In the genomic region with DNA sequence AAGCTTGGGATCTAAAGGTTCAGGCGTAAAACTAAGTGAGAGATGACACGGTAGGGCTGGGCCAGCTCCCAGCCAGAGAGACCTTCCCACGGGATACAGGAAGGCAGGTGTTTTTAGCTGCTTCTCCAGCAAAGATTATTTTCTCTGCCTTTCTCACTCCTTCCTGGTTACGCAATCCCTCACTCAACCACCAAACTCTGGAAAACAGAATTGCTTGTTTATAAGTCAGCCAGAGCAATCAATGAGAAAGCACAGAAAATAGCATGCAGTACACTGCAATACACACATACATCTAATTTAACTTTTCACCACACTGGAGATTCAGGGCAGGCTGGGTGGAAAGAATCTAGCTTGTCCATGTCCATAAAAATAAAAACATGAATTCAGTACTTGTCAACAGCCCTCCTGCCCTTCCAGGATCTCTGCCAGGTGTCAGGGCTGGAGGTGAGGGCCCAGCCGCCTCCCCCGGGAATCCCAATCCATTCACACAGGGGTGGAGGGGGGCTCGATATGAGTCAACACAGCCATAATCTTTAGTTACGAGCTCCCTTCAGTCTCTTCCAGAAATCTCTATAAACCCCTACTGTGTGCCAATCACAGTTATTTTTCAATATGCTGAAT, we compare ENCODE assay signal across 2 cellular contexts.
TF ChIP-seq lines count a peak whose summit lies in the region.

No MANE protein-coding gene starts in this region.

TF ChIP-seq in Ishikawa, 13 proteins besides CTCF, POLR2A, EP300 and RAD21:
- TF ChIP-seq CEBPB (IDR thresholded peaks at IDR 0.05), result peak; percentile 97
- no peak for TF ChIP-seq CREB1 (IDR thresholded peaks at IDR 0.05; ENCODE audit: low read depth)
TF ChIP-seq in Ishikawa: peak in this region for 1.

TF ChIP-seq in HepG2, 621 proteins besides CTCF, POLR2A, EP300 and RAD21 (continues in another document):
- TF ChIP-seq FOXO1 (CRISPR knock-in tag; IDR thresholded peaks at IDR 0.05) (peak; percentile 83; the same call in 1 of the 2 replicates), ATRX (CRISPR knock-in tag; IDR thresholded peaks at IDR 0.05; ENCODE audit: borderline replicate concordance) (no peak), RFXANK (CRISPR knock-in tag; IDR thresholded peaks at IDR 0.05) (no peak), NFIB (CRISPR knock-in tag; IDR thresholded peaks at IDR 0.05; ENCODE audit: borderline replicate concordance) (no peak), ZNF644 (CRISPR knock-in tag; IDR thresholded peaks at IDR 0.05; ENCODE audit: low read depth) (0 out of 2 replicates have a peak, but pooled peaks have one; percentile 32), ZFY (CRISPR knock-in tag; IDR thresholded peaks at IDR 0.05) (peak; percentile 19; the same call in 1 of the 2 replicates), PCBP1 (IDR thresholded peaks at IDR 0.05; ENCODE audit: borderline replicate concordance, low read depth, low read length) (no peak), ZNF788 (CRISPR knock-in tag; IDR thresholded peaks at IDR 0.05; ENCODE audit: borderline replicate concordance) (no peak), FOXA3 (CRISPR knock-in tag; IDR thresholded peaks at IDR 0.05) (peak; percentile 69; the same call in 1 of the 2 replicates), ZNF33B (CRISPR knock-in tag; IDR thresholded peaks at IDR 0.05) (0 out of 2 replicates have a peak, but pooled peaks have one; percentile 21), SOX13 (IDR thresholded peaks at IDR 0.05) (no peak), SOX13 (CRISPR knock-in tag; conservative IDR thresholded peaks at IDR 0.05 in 1 of 2, IDR thresholded peaks at IDR 0.05 in 1 of 2) (peak in 1 of 2 experiments; percentile 63; a peak in 2 of 4 replicates), MIXL1 (CRISPR knock-in tag; IDR thresholded peaks at IDR 0.05) (peak; percentile 44; the same call in 1 of the 2 replicates), POLR2G (IDR thresholded peaks at IDR 0.05; ENCODE audit: low read depth, low read length) (0 out of 2 replicates have a peak, but pooled peaks have one; percentile 26), TRIM24 (CRISPR knock-in tag; IDR thresholded peaks at IDR 0.05) (no peak), SOX6 (IDR thresholded peaks at IDR 0.05) (no peak), SOX6 (CRISPR knock-in tag; IDR thresholded peaks at IDR 0.05) (peak; percentile 67), POGZ (CRISPR knock-in tag; IDR thresholded peaks at IDR 0.05) (peak; percentile 24; the same call in 1 of the 2 replicates), PAX8 (CRISPR knock-in tag; IDR thresholded peaks at IDR 0.05; ENCODE audit: borderline replicate concordance) (no peak), ZBTB38 (CRISPR knock-in tag; IDR thresholded peaks at IDR 0.05) (no peak), ZNF136 (CRISPR knock-in tag; IDR thresholded peaks at IDR 0.05; ENCODE audit: low read depth) (no peak), ZNF749 (CRISPR knock-in tag; IDR thresholded peaks at IDR 0.05; ENCODE audit: borderline replicate concordance) (no peak), ZNF7 (CRISPR knock-in tag; IDR thresholded peaks at IDR 0.05) (peak; percentile 97), KAT8 (CRISPR knock-in tag; IDR thresholded peaks at IDR 0.05) (peak; percentile 60; the same call in 1 of the 2 replicates), RXRB (CRISPR knock-in tag; IDR thresholded peaks at IDR 0.05; ENCODE audit: borderline replicate concordance) (peak; percentile 76), HDAC2 (CRISPR knock-in tag; IDR thresholded peaks at IDR 0.05) (peak; percentile 70; the same call in 1 of the 2 replicates), HMG20A (CRISPR knock-in tag; IDR thresholded peaks at IDR 0.05; ENCODE audit: borderline replicate concordance) (peak; percentile 56; the same call in 1 of the 2 replicates)
- TF ChIP-seq, protein P1, sequence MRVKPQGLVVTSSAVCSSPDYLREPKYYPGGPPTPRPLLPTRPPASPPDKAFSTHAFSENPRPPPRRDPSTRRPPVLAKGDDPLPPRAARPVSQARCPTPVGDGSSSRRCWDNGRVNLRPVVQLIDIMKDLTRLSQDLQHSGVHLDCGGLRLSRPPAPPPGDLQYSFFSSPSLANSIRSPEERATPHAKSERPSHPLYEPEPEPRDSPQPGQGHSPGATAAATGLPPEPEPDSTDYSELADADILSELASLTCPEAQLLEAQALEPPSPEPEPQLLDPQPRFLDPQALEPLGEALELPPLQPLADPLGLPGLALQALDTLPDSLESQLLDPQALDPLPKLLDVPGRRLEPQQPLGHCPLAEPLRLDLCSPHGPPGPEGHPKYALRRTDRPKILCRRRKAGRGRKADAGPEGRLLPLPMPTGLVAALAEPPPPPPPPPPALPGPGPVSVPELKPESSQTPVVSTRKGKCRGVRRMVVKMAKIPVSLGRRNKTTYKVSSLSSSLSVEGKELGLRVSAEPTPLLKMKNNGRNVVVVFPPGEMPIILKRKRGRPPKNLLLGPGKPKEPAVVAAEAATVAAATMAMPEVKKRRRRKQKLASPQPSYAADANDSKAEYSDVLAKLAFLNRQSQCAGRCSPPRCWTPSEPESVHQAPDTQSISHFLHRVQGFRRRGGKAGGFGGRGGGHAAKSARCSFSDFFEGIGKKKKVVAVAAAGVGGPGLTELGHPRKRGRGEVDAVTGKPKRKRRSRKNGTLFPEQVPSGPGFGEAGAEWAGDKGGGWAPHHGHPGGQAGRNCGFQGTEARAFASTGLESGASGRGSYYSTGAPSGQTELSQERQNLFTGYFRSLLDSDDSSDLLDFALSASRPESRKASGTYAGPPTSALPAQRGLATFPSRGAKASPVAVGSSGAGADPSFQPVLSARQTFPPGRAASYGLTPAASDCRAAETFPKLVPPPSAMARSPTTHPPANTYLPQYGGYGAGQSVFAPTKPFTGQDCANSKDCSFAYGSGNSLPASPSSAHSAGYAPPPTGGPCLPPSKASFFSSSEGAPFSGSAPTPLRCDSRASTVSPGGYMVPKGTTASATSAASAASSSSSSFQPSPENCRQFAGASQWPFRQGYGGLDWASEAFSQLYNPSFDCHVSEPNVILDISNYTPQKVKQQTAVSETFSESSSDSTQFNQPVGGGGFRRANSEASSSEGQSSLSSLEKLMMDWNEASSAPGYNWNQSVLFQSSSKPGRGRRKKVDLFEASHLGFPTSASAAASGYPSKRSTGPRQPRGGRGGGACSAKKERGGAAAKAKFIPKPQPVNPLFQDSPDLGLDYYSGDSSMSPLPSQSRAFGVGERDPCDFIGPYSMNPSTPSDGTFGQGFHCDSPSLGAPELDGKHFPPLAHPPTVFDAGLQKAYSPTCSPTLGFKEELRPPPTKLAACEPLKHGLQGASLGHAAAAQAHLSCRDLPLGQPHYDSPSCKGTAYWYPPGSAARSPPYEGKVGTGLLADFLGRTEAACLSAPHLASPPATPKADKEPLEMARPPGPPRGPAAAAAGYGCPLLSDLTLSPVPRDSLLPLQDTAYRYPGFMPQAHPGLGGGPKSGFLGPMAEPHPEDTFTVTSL (CRISPR knock-in tag; IDR thresholded peaks at IDR 0.05; ENCODE audit: borderline replicate concordance), result peak; percentile 64; the same call in 1 of the 2 replicates
- TF ChIP-seq, protein P2, sequence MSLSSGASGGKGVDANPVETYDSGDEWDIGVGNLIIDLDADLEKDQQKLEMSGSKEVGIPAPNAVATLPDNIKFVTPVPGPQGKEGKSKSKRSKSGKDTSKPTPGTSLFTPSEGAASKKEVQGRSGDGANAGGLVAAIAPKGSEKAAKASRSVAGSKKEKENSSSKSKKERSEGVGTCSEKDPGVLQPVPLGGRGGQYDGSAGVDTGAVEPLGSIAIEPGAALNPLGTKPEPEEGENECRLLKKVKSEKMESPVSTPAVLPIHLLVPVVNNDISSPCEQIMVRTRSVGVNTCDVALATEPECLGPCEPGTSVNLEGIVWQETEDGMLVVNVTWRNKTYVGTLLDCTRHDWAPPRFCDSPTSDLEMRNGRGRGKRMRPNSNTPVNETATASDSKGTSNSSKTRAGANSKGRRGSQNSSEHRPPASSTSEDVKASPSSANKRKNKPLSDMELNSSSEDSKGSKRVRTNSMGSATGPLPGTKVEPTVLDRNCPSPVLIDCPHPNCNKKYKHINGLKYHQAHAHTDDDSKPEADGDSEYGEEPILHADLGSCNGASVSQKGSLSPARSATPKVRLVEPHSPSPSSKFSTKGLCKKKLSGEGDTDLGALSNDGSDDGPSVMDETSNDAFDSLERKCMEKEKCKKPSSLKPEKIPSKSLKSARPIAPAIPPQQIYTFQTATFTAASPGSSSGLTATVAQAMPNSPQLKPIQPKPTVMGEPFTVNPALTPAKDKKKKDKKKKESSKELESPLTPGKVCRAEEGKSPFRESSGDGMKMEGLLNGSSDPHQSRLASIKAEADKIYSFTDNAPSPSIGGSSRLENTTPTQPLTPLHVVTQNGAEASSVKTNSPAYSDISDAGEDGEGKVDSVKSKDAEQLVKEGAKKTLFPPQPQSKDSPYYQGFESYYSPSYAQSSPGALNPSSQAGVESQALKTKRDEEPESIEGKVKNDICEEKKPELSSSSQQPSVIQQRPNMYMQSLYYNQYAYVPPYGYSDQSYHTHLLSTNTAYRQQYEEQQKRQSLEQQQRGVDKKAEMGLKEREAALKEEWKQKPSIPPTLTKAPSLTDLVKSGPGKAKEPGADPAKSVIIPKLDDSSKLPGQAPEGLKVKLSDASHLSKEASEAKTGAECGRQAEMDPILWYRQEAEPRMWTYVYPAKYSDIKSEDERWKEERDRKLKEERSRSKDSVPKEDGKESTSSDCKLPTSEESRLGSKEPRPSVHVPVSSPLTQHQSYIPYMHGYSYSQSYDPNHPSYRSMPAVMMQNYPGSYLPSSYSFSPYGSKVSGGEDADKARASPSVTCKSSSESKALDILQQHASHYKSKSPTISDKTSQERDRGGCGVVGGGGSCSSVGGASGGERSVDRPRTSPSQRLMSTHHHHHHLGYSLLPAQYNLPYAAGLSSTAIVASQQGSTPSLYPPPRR (CRISPR knock-in tag; IDR thresholded peaks at IDR 0.05; ENCODE audit: borderline replicate concordance), result 0 out of 2 replicates have a peak, but pooled peaks have one; percentile 21
- TF ChIP-seq, protein P3, sequence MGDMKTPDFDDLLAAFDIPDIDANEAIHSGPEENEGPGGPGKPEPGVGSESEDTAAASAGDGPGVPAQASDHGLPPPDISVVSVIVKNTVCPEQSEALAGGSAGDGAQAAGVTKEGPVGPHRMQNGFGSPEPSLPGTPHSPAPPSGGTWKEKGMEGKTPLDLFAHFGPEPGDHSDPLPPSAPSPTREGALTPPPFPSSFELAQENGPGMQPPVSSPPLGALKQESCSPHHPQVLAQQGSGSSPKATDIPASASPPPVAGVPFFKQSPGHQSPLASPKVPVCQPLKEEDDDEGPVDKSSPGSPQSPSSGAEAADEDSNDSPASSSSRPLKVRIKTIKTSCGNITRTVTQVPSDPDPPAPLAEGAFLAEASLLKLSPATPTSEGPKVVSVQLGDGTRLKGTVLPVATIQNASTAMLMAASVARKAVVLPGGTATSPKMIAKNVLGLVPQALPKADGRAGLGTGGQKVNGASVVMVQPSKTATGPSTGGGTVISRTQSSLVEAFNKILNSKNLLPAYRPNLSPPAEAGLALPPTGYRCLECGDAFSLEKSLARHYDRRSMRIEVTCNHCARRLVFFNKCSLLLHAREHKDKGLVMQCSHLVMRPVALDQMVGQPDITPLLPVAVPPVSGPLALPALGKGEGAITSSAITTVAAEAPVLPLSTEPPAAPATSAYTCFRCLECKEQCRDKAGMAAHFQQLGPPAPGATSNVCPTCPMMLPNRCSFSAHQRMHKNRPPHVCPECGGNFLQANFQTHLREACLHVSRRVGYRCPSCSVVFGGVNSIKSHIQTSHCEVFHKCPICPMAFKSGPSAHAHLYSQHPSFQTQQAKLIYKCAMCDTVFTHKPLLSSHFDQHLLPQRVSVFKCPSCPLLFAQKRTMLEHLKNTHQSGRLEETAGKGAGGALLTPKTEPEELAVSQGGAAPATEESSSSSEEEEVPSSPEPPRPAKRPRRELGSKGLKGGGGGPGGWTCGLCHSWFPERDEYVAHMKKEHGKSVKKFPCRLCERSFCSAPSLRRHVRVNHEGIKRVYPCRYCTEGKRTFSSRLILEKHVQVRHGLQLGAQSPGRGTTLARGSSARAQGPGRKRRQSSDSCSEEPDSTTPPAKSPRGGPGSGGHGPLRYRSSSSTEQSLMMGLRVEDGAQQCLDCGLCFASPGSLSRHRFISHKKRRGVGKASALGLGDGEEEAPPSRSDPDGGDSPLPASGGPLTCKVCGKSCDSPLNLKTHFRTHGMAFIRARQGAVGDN (CRISPR knock-in tag; IDR thresholded peaks at IDR 0.05), result peak; percentile 33; the same call in 1 of the 2 replicates
- TF ChIP-seq, protein P4, sequence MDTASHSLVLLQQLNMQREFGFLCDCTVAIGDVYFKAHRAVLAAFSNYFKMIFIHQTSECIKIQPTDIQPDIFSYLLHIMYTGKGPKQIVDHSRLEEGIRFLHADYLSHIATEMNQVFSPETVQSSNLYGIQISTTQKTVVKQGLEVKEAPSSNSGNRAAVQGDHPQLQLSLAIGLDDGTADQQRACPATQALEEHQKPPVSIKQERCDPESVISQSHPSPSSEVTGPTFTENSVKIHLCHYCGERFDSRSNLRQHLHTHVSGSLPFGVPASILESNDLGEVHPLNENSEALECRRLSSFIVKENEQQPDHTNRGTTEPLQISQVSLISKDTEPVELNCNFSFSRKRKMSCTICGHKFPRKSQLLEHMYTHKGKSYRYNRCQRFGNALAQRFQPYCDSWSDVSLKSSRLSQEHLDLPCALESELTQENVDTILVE (CRISPR knock-in tag; IDR thresholded peaks at IDR 0.05), result peak; percentile 76; the same call in 1 of the 2 replicates
- TF ChIP-seq, protein P5, sequence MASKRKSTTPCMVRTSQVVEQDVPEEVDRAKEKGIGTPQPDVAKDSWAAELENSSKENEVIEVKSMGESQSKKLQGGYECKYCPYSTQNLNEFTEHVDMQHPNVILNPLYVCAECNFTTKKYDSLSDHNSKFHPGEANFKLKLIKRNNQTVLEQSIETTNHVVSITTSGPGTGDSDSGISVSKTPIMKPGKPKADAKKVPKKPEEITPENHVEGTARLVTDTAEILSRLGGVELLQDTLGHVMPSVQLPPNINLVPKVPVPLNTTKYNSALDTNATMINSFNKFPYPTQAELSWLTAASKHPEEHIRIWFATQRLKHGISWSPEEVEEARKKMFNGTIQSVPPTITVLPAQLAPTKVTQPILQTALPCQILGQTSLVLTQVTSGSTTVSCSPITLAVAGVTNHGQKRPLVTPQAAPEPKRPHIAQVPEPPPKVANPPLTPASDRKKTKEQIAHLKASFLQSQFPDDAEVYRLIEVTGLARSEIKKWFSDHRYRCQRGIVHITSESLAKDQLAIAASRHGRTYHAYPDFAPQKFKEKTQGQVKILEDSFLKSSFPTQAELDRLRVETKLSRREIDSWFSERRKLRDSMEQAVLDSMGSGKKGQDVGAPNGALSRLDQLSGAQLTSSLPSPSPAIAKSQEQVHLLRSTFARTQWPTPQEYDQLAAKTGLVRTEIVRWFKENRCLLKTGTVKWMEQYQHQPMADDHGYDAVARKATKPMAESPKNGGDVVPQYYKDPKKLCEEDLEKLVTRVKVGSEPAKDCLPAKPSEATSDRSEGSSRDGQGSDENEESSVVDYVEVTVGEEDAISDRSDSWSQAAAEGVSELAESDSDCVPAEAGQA (IDR thresholded peaks at IDR 0.05; ENCODE audit: low read depth), result no peak
- TF ChIP-seq, protein P5 (CRISPR knock-in tag; IDR thresholded peaks at IDR 0.05; ENCODE audit: borderline replicate concordance), result no peak
